In genomic region chr2:88903744-88904353, GRCh38 we compare ENCODE assay signal across 8 cellular contexts.
DNase-seq lines count a peak whose midpoint lies in the region; ATAC-seq, FAIRE-seq and TF ChIP-seq lines count a peak whose summit lies in the region.

No MANE protein-coding gene starts in this region.

- H3K9ac ChIP-seq in HepG2 (ENCODE audit: insufficient read depth, low read depth, low read length) = no peak overlapping the region

- no TSS peak for BruUV-seq in HepG2 (replicated peaks; lab: Mats Ljungman, UMichigan)

- H3K27me3 ChIP-seq in GM06990 (replicated peaks; ENCODE audit: control insufficient read depth, insufficient read depth, low read length) (no peaks in the 10 kb centered on the region), body of pancreas (no peaks in the 10 kb centered on the region), HepG2 (ENCODE audit: control insufficient read depth in 1 of 2, insufficient read depth in 2 of 2, low read length in 2 of 2) (no peaks in the 10 kb centered on the region)

- CTCF ChIA-PET in HepG2 (lab: Yijun Ruan, JAX; ENCODE audit: low intra/inter-chr PET ratio, low total read pairs) = interaction anchor here (1.4 to 1.6 kb wide), 3 partner anchors 15 to 145 kb away, joined by 3 to 7 read pairs (median 4); no protein-coding TSS in a partner anchor
- CTCF ChIA-PET in activated CD8-positive, alpha-beta memory T cell treated with anti-CD3 and anti-CD28 coated beads, Interleukin-2, amount 10 ng/mL, durations not matched to agents 7 days and 5 days (lab: Charles Lee) = interaction anchor here (0.9 to 1.0 kb wide), 5 partner anchors 11 to 55 kb away, joined by 3 to 5 read pairs (median 3); no protein-coding TSS in a partner anchor

- DNase-seq in A172 (ENCODE audit: low spot score) (peak; percentile 42), GM06990 (ENCODE audit: extremely low read depth, insufficient read length) (no peak), NAMALWA (ENCODE audit: low spot score) (peak; percentile 85), body of pancreas (peak in 2 of 4 donors; percentile 16 to 21), HepG2 (ENCODE audit: low spot score) (peak; percentile 58), DMS79 (lab: John Stamatoyannopoulos, UW) (no peak), NCI-H187 (lab: John Stamatoyannopoulos, UW) (no peak)
- DNase-seq in activated CD8-positive, alpha-beta memory T cell treated with anti-CD3 and anti-CD28 coated beads, Interleukin-2, amount 10 ng/mL, durations not matched to agents 7 days and 5 days = no peak

- H3K79me2 ChIP-seq in HepG2 (ENCODE audit: insufficient read depth, low read length) = no peaks in the 10 kb centered on the region

- no peaks in the 10 kb centered on the region for H3K4me1 ChIP-seq in body of pancreas
- no peaks in the 10 kb centered on the region for H3K4me1 ChIP-seq in HepG2 (ENCODE audit: insufficient read depth, low read length)

- no peak for TF ChIP-seq EP300 in HepG2 (IDR thresholded peaks at IDR 0.05; ENCODE audit: low read depth in 2 of 2, low read length in 2 of 2)
- TF ChIP-seq EP300 in HepG2 (CRISPR knock-in tag; IDR thresholded peaks at IDR 0.05; ENCODE audit: borderline replicate concordance) = no peak

- WGBS in body of pancreas, 2 donors = 0 to 8% methylated on average over 2 of the region's 2 CpGs
- 0% methylated on average over 2 of the region's 2 CpGs for WGBS in HepG2 (ENCODE audit: low lambda C conversion rate)

- TF ChIP-seq POLR2A in body of pancreas (IDR thresholded peaks at IDR 0.05) (no peak), HepG2 (IDR thresholded peaks at IDR 0.05; ENCODE audit: insufficient read depth in 1 of 2, low read depth in 2 of 2, low read length in 2 of 2) (no peak)

- no peak overlapping the region for H3K4me2 ChIP-seq in HepG2 (ENCODE audit: low read depth, low read length)

- H3K4me3 Mint-ChIP-seq in activated CD8-positive, alpha-beta memory T cell treated with anti-CD3 and anti-CD28 coated beads, Interleukin-2, amount 10 ng/mL, durations not matched to agents 7 days and 5 days = no peak overlapping the region

- H3K36me3 Mint-ChIP-seq in activated CD8-positive, alpha-beta memory T cell treated with anti-CD3 and anti-CD28 coated beads, Interleukin-2, amount 10 ng/mL, durations not matched to agents 7 days and 5 days = no peaks in the 10 kb centered on the region

- POLR2A ChIA-PET in HepG2 (lab: Yijun Ruan, JAX) = no interaction called here

- peak; percentile 53 for ATAC-seq in body of pancreas
- ATAC-seq in HepG2 = peak; percentile 94
- ATAC-seq in activated CD8-positive, alpha-beta memory T cell treated with anti-CD3 and anti-CD28 coated beads, Interleukin-2, amount 10 ng/mL, durations not matched to agents 7 days and 5 days = no peak

- intact Hi-C loops in body of pancreas (cut with DNase I) = no loop called here
- intact Hi-C loops in HepG2 (cut with micrococcal nuclease; ENCODE audit: unreplicated experiment) = loop anchor here (5.0 kb wide), 1 partner anchor 63 kb away; no protein-coding TSS in a partner anchor

- peak; percentile 69 for TF ChIP-seq RAD21 in HepG2 (CRISPR knock-in tag; IDR thresholded peaks at IDR 0.05)

- peaks cover 40% of the 10 kb centered on the region for H3K27me3 Mint-ChIP-seq in activated CD8-positive, alpha-beta memory T cell treated with anti-CD3 and anti-CD28 coated beads, Interleukin-2, amount 10 ng/mL, durations not matched to agents 7 days and 5 days

- no peak overlapping the region for H2AFZ ChIP-seq in HepG2 (ENCODE audit: low read length)

- no peaks in the 10 kb centered on the region for H4K20me1 ChIP-seq in HepG2 (ENCODE audit: insufficient read depth, low read length)

- H3K36me3 ChIP-seq in GM06990 (ENCODE audit: control insufficient read depth, insufficient read depth, low read length) = no peaks in the 10 kb centered on the region
- no peaks in the 10 kb centered on the region for H3K36me3 ChIP-seq in body of pancreas (replicated peaks in 1 of 2; ENCODE audit: insufficient read depth in 1 of 2, low read depth in 2 of 2)
- H3K36me3 ChIP-seq in HepG2 (replicated peaks in 1 of 2; ENCODE audit: control insufficient read depth in 1 of 2, insufficient read depth in 2 of 2, low read length in 2 of 2) = no peaks in the 10 kb centered on the region

- FAIRE-seq in HepG2 (lab: Jason Lieb, UNC) = peak; percentile 83

- H3K27ac Mint-ChIP-seq in activated CD8-positive, alpha-beta memory T cell treated with anti-CD3 and anti-CD28 coated beads, Interleukin-2, amount 10 ng/mL, durations not matched to agents 7 days and 5 days = no peak overlapping the region

- H3K4me3 ChIP-seq in GM06990 (replicated peaks; ENCODE audit: low read depth, low read length) = no peak overlapping the region
- H3K4me3 ChIP-seq in body of pancreas = no peak overlapping the region
- no peak overlapping the region for H3K4me3 ChIP-seq in HepG2 (replicated peaks in 1 of 3; ENCODE audit: insufficient read depth in 1 of 3, low read depth in 2 of 3, low read length in 3 of 3)

- no peak overlapping the region for H3K27ac ChIP-seq in body of pancreas
- no peak overlapping the region for H3K27ac ChIP-seq in HepG2 (ENCODE audit: extremely low read length, insufficient read depth, low read length)

- H3K9me3 ChIP-seq in body of pancreas = no peaks in the 10 kb centered on the region
- no peaks in the 10 kb centered on the region for H3K9me3 ChIP-seq in HepG2 (ENCODE audit: low read length)

- no peaks in the 10 kb centered on the region for H3K9me3 Mint-ChIP-seq in activated CD8-positive, alpha-beta memory T cell treated with anti-CD3 and anti-CD28 coated beads, Interleukin-2, amount 10 ng/mL, durations not matched to agents 7 days and 5 days (ENCODE audit: low read depth)

- in situ Hi-C loops in HepG2 (cut with HindIII; ENCODE audit: extremely low pct_ligation_motif_present, low pct_unique_long_range_greater_than_20kb) = loop anchor here (25.0 kb wide), 1 partner anchor 233 kb away; no protein-coding TSS in a partner anchor

- TF ChIP-seq CTCF in GM06990 (IDR thresholded peaks at IDR 0.05; ENCODE audit: insufficient read depth, low read length, poor library complexity, severe bottlenecking) = peak; percentile 9
- TF ChIP-seq CTCF in body of pancreas (IDR thresholded peaks at IDR 0.05) = peak; percentile 20 to 72 (median 60)
- peak; percentile 88 for TF ChIP-seq CTCF in HepG2 (CRISPR knock-in tag; IDR thresholded peaks at IDR 0.05)

- no peaks in the 10 kb centered on the region for H3K4me1 Mint-ChIP-seq in activated CD8-positive, alpha-beta memory T cell treated with anti-CD3 and anti-CD28 coated beads, Interleukin-2, amount 10 ng/mL, durations not matched to agents 7 days and 5 days

TF ChIP-seq in HepG2, 621 proteins besides CTCF, POLR2A, EP300 and RAD21 (continues in another document):
- no peak for TF ChIP-seq ZFX (CRISPR knock-in tag; IDR thresholded peaks at IDR 0.05; ENCODE audit: low read depth)
- no peak for TF ChIP-seq ZNF720 (CRISPR knock-in tag; IDR thresholded peaks at IDR 0.05)
- TF ChIP-seq ATM (IDR thresholded peaks at IDR 0.05; ENCODE audit: borderline replicate concordance) = no peak
- no peak for TF ChIP-seq MEIS1 (CRISPR knock-in tag; IDR thresholded peaks at IDR 0.05; ENCODE audit: borderline replicate concordance)
- TF ChIP-seq SMC3 (IDR thresholded peaks at IDR 0.05; ENCODE audit: low read length) = peak; percentile 87
- TF ChIP-seq, protein P1, sequence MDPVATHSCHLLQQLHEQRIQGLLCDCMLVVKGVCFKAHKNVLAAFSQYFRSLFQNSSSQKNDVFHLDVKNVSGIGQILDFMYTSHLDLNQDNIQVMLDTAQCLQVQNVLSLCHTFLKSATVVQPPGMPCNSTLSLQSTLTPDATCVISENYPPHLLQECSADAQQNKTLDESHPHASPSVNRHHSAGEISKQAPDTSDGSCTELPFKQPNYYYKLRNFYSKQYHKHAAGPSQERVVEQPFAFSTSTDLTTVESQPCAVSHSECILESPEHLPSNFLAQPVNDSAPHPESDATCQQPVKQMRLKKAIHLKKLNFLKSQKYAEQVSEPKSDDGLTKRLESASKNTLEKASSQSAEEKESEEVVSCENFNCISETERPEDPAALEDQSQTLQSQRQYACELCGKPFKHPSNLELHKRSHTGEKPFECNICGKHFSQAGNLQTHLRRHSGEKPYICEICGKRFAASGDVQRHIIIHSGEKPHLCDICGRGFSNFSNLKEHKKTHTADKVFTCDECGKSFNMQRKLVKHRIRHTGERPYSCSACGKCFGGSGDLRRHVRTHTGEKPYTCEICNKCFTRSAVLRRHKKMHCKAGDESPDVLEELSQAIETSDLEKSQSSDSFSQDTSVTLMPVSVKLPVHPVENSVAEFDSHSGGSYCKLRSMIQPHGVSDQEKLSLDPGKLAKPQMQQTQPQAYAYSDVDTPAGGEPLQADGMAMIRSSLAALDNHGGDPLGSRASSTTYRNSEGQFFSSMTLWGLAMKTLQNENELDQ (CRISPR knock-in tag; IDR thresholded peaks at IDR 0.05; ENCODE audit: borderline replicate concordance) = no peak
- 0 out of 4 replicates have a peak, but pooled peaks have one; percentile 6 to 26 for TF ChIP-seq MAFK (conservative IDR thresholded peaks at IDR 0.05 in 1 of 2, IDR thresholded peaks at IDR 0.05 in 1 of 2; ENCODE audit: low read length in 2 of 2)
- TF ChIP-seq SMARCE1 (IDR thresholded peaks at IDR 0.05; ENCODE audit: borderline replicate concordance) = no peak
- no peak for TF ChIP-seq CENPT (CRISPR knock-in tag; IDR thresholded peaks at IDR 0.05; ENCODE audit: low read depth)
- no peak for TF ChIP-seq PCBP2 (optimal IDR thresholded peaks at IDR 0.05; ENCODE audit: low read depth, low read length, poor library complexity, severe bottlenecking)
- no peak for TF ChIP-seq MNT (IDR thresholded peaks at IDR 0.05)
- TF ChIP-seq RNF2 (conservative IDR thresholded peaks at IDR 0.05; ENCODE audit: low read depth) = no peak
- peak; percentile 80 for TF ChIP-seq STAG1 (CRISPR knock-in tag; IDR thresholded peaks at IDR 0.05)
- TF ChIP-seq ATF1 (CRISPR knock-in tag; IDR thresholded peaks at IDR 0.05) = no peak
- no peak for TF ChIP-seq SRF (IDR thresholded peaks at IDR 0.05; ENCODE audit: low read depth, low read length)
- no peak for TF ChIP-seq ZNF747 (CRISPR knock-in tag; IDR thresholded peaks at IDR 0.05; ENCODE audit: borderline replicate concordance)
- TF ChIP-seq ZFP36 (IDR thresholded peaks at IDR 0.05; ENCODE audit: borderline replicate concordance, low read depth, low read length, partially characterized antibody) = peak; percentile 17

Comparison
In these comparisons a context has a peak if more than half of its experiments do, and no peak if none do; other contexts are left out.
1. DNase-seq: peak in A172 (single experiment), NAMALWA (single experiment) and HepG2 (single experiment); none in GM06990 (single experiment), DMS79 (single experiment), activated CD8-positive, alpha-beta memory T cell treated with anti-CD3 and anti-CD28 coated beads, Interleukin-2, amount 10 ng/mL, durations not matched to agents 7 days and 5 days (single experiment) and NCI-H187 (0 of 2).
2. CTCF ChIP-seq: peak in every context shown above with its lines; median percentile 88 in HepG2; 60 in body of pancreas; 9 in GM06990.